In genomic region chr15:33746203-33746602, GRCh38 we compare ENCODE assay signal across 20 cellular contexts.
DNase-seq lines count a peak whose midpoint lies in the region; ATAC-seq, FAIRE-seq and TF ChIP-seq lines count a peak whose summit lies in the region.
"Had no signal": no experiment of that assay in that cellular context is flagged by ENCODE, and none has a peak within 500 bp of the region (broad histone marks: within the 10 kb centered on the region; RNA-seq: fewer than 3 reads in every experiment).

No MANE protein-coding gene starts in this region.

- H3K27me3 ChIP-seq in Loucy (ENCODE audit: insufficient read depth, low read length, poor library complexity, severe bottlenecking) = no peaks in the 10 kb centered on the region
- no peaks in the 10 kb centered on the region for H3K27me3 ChIP-seq in endothelial cell of umbilical vein (ENCODE audit: control insufficient read depth in 2 of 2, insufficient read depth in 2 of 2, low read length in 2 of 2)
- H3K27me3 ChIP-seq in transverse colon = no peaks in the 10 kb centered on the region
- H3K27me3 ChIP-seq in smooth muscle cell (ENCODE audit: low read depth) = no peaks in the 10 kb centered on the region
- H3K27me3 ChIP-seq: BE2C had no signal

- no TSS peak for BruUV-seq in endothelial cell of umbilical vein (replicated peaks; lab: Mats Ljungman, UMichigan)

- no peaks in the 10 kb centered on the region for H3K79me2 ChIP-seq in Loucy (ENCODE audit: insufficient read depth, low read length)
- H3K79me2 ChIP-seq in endothelial cell of umbilical vein (ENCODE audit: control insufficient read depth, insufficient read depth, low read length) = no peaks in the 10 kb centered on the region
- no peaks in the 10 kb centered on the region for H3K79me2 ChIP-seq in smooth muscle cell (ENCODE audit: low read depth)

- H3K9me3 ChIP-seq in Loucy (ENCODE audit: insufficient read depth, low read depth, low read length) (no peaks in the 10 kb centered on the region), endothelial cell of umbilical vein (replicated peaks; ENCODE audit: control insufficient read depth, insufficient read depth, low read length) (no peaks in the 10 kb centered on the region), transverse colon (no peaks in the 10 kb centered on the region), smooth muscle cell (replicated peaks; ENCODE audit: low read depth) (no peaks in the 10 kb centered on the region)
- H3K9me3 ChIP-seq: BE2C, Caco-2 had no signal

- in situ Hi-C loops in transverse colon (cut with MboI; ENCODE audit: low pct_ligation_motif_present in 1 of 4, low pct_unique_long_range_greater_than_20kb in 1 of 4, low sequenced_read_pairs in 3 of 4) = loop anchor here in 3 of 4 donors (25.0 kb wide), 2 partner anchors 216 to 241 kb away; partner anchors contain the start of gene CHRM5 (in 2 of the 3)

- no peak for TF ChIP-seq CTCF in Loucy (conservative IDR thresholded peaks at IDR 0.05; ENCODE audit: low read length)
- no peak for TF ChIP-seq CTCF in endothelial cell of umbilical vein (IDR thresholded peaks at IDR 0.05; ENCODE audit: extremely low read depth in 1 of 2, insufficient read depth in 1 of 2, low read depth in 1 of 2, low read length in 2 of 2)
- TF ChIP-seq CTCF in transverse colon (IDR thresholded peaks at IDR 0.05) = no peak
- no peak for TF ChIP-seq CTCF in smooth muscle cell (IDR thresholded peaks at IDR 0.05; ENCODE audit: borderline replicate concordance, insufficient read depth, poor library complexity, severe bottlenecking)

- CTCF ChIA-PET in endothelial cell of umbilical vein (lab: Charles Lee) = interaction anchor here (1.5 to 4.1 kb wide), 2 partner anchors 7 to 11 kb away, joined by 6 to 30 read pairs; no protein-coding TSS in a partner anchor

- no peak for TF ChIP-seq POLR2A in endothelial cell of umbilical vein (IDR thresholded peaks at IDR 0.05; ENCODE audit: low read depth, low read length)
- TF ChIP-seq POLR2A in transverse colon (IDR thresholded peaks at IDR 0.05) = no peak

- H3F3A ChIP-seq in Loucy (ENCODE audit: low read depth) (no peaks in the 10 kb centered on the region), smooth muscle cell (ENCODE audit: low read depth) (no peaks in the 10 kb centered on the region)

- H3K4me2 ChIP-seq in Loucy (ENCODE audit: low read depth, low read length, poor library complexity, severe bottlenecking) (no peak overlapping the region), endothelial cell of umbilical vein (ENCODE audit: insufficient read depth, low read length) (no peak overlapping the region), smooth muscle cell (no peak overlapping the region)

- intact Hi-C loops in endothelial cell of umbilical vein (cut with micrococcal nuclease) = no loop called here
- intact Hi-C loops in left colon (cut with DNase I, micrococcal nuclease) = no loop called here
- intact Hi-C loops in transverse colon (cut with DNase I; ENCODE audit: low total_unique reads) = loop anchor here (10.0 kb wide), 1 partner anchor 1051 kb away; no protein-coding TSS in a partner anchor

- no peaks in the 10 kb centered on the region for H3K9me2 ChIP-seq in Loucy (replicated peaks; ENCODE audit: low read depth, low read length)

- H3K9me1 ChIP-seq in endothelial cell of umbilical vein (replicated peaks; ENCODE audit: control insufficient read depth, extremely low read depth, insufficient read depth, low read length) = no peaks in the 10 kb centered on the region

- H3K9ac ChIP-seq in Loucy (ENCODE audit: low read depth, low read length, poor library complexity, severe bottlenecking) (no peak overlapping the region), endothelial cell of umbilical vein (replicated peaks; ENCODE audit: extremely low read depth, insufficient read depth, low read length) (no peak overlapping the region), smooth muscle cell (ENCODE audit: low read depth) (no peak overlapping the region)

- TF ChIP-seq EP300 in transverse colon (IDR thresholded peaks at IDR 0.05; ENCODE audit: low read depth) = no peak

- H3K4me3 ChIP-seq in Loucy (ENCODE audit: low read length, poor library complexity, severe bottlenecking) (no peak overlapping the region), endothelial cell of umbilical vein (replicated peaks in 1 of 3; ENCODE audit: insufficient read depth in 1 of 3, low read depth in 1 of 3, low read length in 3 of 3) (no peak overlapping the region), transverse colon (no peak overlapping the region), smooth muscle cell (no peak overlapping the region)

- H2AFZ ChIP-seq in Loucy (ENCODE audit: low read length) = peak overlapping the region; percentile 51; the same call in 1 of the 2 replicates
- peak overlapping the region; percentile 18 for H2AFZ ChIP-seq in endothelial cell of umbilical vein (ENCODE audit: low read depth, low read length)
- no peak overlapping the region for H2AFZ ChIP-seq in smooth muscle cell (ENCODE audit: low read depth)

- no peak overlapping the region for H3K27ac ChIP-seq in endothelial cell of umbilical vein (ENCODE audit: insufficient read depth, low read depth, low read length)
- no peak overlapping the region for H3K27ac ChIP-seq in transverse colon
- no peak overlapping the region for H3K27ac ChIP-seq in smooth muscle cell (ENCODE audit: low read depth)
- H3K27ac ChIP-seq: HL-60 had no signal

- FAIRE-seq in endothelial cell of umbilical vein (lab: Jason Lieb, UNC) = no peak
- FAIRE-seq: A204.1 had no signal

- dilution Hi-C loops in endothelial cell of umbilical vein (cut with MboI; ENCODE audit: extremely low pct_ligation_motif_present, low sequenced_read_pairs) = no loop called here

- DNase-seq in endothelial cell of umbilical vein (ENCODE audit: low read depth, low spot score) = no peak
- no peak for DNase-seq in left colon
- DNase-seq in transverse colon = peak; percentile 20
- no peak for DNase-seq in COLO668 (lab: John Stamatoyannopoulos, UW; ENCODE audit: unreplicated experiment)
- DNase-seq in smooth muscle cell (lab: John Stamatoyannopoulos, UW; ENCODE audit: unreplicated experiment) = no peak
- DNase-seq: ACHN; BE2C; Caco-2; CD4-positive, CD25-positive, alpha-beta regulatory T cell; CD8-positive, alpha-beta memory T cell; DMS153; DMS79; GDM1; GOT3; H7 had no signal

- ATAC-seq in left colon = peak; percentile 64
- no peak for ATAC-seq in HG02852 (IDR thresholded peaks at IDR 0.05; ENCODE audit: unreplicated experiment)
- ATAC-seq: HCT116 had no signal

- H4K20me1 ChIP-seq in Loucy (ENCODE audit: insufficient read depth, low read length, poor library complexity, severe bottlenecking) (no peaks in the 10 kb centered on the region), endothelial cell of umbilical vein (replicated peaks; ENCODE audit: control insufficient read depth, extremely low read depth, insufficient read depth, low read length) (no peaks in the 10 kb centered on the region), smooth muscle cell (ENCODE audit: low read depth) (no peaks in the 10 kb centered on the region)

- H3K4me1 ChIP-seq in Loucy (ENCODE audit: insufficient read depth, low read length, poor library complexity, severe bottlenecking) = no peaks in the 10 kb centered on the region
- no peaks in the 10 kb centered on the region for H3K4me1 ChIP-seq in endothelial cell of umbilical vein (ENCODE audit: control insufficient read depth, extremely low read depth, insufficient read depth, low read length)
- peaks cover 0 to 3% (median 0%) of the 10 kb centered on the region in 4 donors for H3K4me1 ChIP-seq in transverse colon
- no peaks in the 10 kb centered on the region for H3K4me1 ChIP-seq in smooth muscle cell (ENCODE audit: low read depth)
- H3K4me1 ChIP-seq: BE2C, Caco-2 had no signal

- 48 to 52% methylated on average over 5 of the region's 5 CpGs for WGBS in transverse colon (ENCODE audit: low coverage in 1 of 2), 2 donors
- WGBS in smooth muscle cell (ENCODE audit: low lambda C conversion rate) = 88% methylated on average over 5 of the region's 5 CpGs

- POLR2A ChIA-PET in endothelial cell of umbilical vein (lab: Charles Lee) = no interaction called here

- H3K36me3 ChIP-seq in Loucy (ENCODE audit: insufficient read depth, low read length) = no peaks in the 10 kb centered on the region
- H3K36me3 ChIP-seq in endothelial cell of umbilical vein (ENCODE audit: control insufficient read depth in 2 of 2, extremely low read depth in 1 of 2, insufficient read depth in 2 of 2, low read length in 2 of 2) = no peaks in the 10 kb centered on the region
- no peaks in the 10 kb centered on the region for H3K36me3 ChIP-seq in transverse colon
- H3K36me3 ChIP-seq in smooth muscle cell (ENCODE audit: low read depth) = no peaks in the 10 kb centered on the region
- H3K36me3 ChIP-seq: BE2C had no signal

TF ChIP-seq in endothelial cell of umbilical vein, 7 proteins besides CTCF, POLR2A, EP300 and RAD21:
- TF ChIP-seq MAX (IDR thresholded peaks at IDR 0.05; ENCODE audit: insufficient read depth, insufficient read length) (no peak), JUN (IDR thresholded peaks at IDR 0.05; ENCODE audit: borderline replicate concordance, insufficient read depth, insufficient read length, low read depth) (no peak), MYC (IDR thresholded peaks at IDR 0.05; ENCODE audit: low read depth, low read length) (no peak), POLR2AphosphoS5 (IDR thresholded peaks at IDR 0.05; ENCODE audit: insufficient read depth, low read depth, low read length) (no peak), EZH2 (IDR thresholded peaks at IDR 0.05; ENCODE audit: borderline replicate concordance, low read depth, low read length, severe bottlenecking) (no peak), FOS (IDR thresholded peaks at IDR 0.05; ENCODE audit: borderline replicate concordance, insufficient read depth, low read length) (no peak), GATA2 (IDR thresholded peaks at IDR 0.05; ENCODE audit: insufficient read depth, insufficient read length, low read depth, low read length) (no peak)
